ENCODE assay signal across 10 cellular contexts in the genomic region with DNA sequence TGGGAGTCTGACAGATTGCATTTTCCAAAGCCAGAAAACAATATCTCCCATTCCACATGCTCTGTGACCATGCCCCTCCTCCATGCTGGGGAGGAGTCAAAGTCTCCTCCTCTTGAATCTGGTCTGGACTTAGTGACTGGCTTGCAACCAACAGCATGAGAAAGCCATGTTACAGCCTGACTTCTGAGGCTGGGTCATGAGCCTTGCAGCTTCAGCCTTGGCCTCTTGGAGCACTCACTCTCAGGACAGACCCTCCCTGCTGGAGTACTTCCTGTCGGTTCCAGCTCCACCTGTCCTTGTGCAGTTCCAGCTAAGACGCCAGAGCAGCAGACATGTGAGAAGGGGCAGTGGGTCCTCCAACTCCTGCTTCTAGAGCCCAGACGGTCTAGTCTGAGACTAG. TPM values are rescaled to one million over a fixed set of nuclear protein-coding genes. Genes with fewer than 3 reads are reported as not detected.
DNase-seq lines count a peak whose midpoint lies in the region; ATAC-seq and TF ChIP-seq lines count a peak whose summit lies in the region.
"Had no signal": no experiment of that assay in that cellular context is flagged by ENCODE, and none has a peak within 500 bp of the region (broad histone marks: within the 10 kb centered on the region; RNA-seq: fewer than 3 reads in every experiment).

No MANE protein-coding gene starts in this region.

- DNase-seq in A172 (ENCODE audit: low spot score) (peak; percentile 18), GM23338 (ENCODE audit: low spot score) (peak; percentile 88), RPMI7951 (ENCODE audit: low read depth) (peak; percentile 38), iPS DF 19.7 (ENCODE audit: low read depth, low spot score) (peak; percentile 89), NCI-H128 (lab: John Stamatoyannopoulos, UW; ENCODE audit: unreplicated experiment) (no peak)
- no peak for DNase-seq in activated CD4-positive, alpha-beta T cell treated with anti-CD3 and anti-CD28 coated beads for 1 hour
- DNase-seq: MV-4-11 had no signal

- no peak for TF ChIP-seq POLR2A in gastroesophageal sphincter (IDR thresholded peaks at IDR 0.05)

- no peaks in the 10 kb centered on the region for H4K20me1 ChIP-seq in GM23338 (replicated peaks; ENCODE audit: insufficient read depth)
- H4K20me1 ChIP-seq: BLaER1 treated with 17β-estradiol and CSF1 and Interleukin-3, amounts not matched to agents 10 nM and 100 nM had no signal

- H3K4me2 ChIP-seq in GM23338, result no peak overlapping the region
- H3K4me2 ChIP-seq: BLaER1 treated with 17β-estradiol and CSF1 and Interleukin-3, amounts not matched to agents 10 nM and 100 nM had no signal

- H3K79me2 ChIP-seq in GM23338 (replicated peaks; ENCODE audit: insufficient read depth), result no peaks in the 10 kb centered on the region

- no peaks in the 10 kb centered on the region for H3K9me2 ChIP-seq in GM23338 (ENCODE audit: insufficient read depth)

- TF ChIP-seq CTCF in GM23338 (conservative IDR thresholded peaks at IDR 0.05; ENCODE audit: low read depth in 2 of 2) (peak; percentile 22 to 28; a peak in 3 of 4 replicates), gastroesophageal sphincter (IDR thresholded peaks at IDR 0.05) (no peak)

- H3K27me3 Mint-ChIP-seq in GM23338 (ENCODE audit: insufficient read depth, low read depth, poor library complexity), result peaks cover 3% of the 10 kb centered on the region

- H2AFZ ChIP-seq in GM23338, result peak overlapping the region; percentile 61

- peaks cover 7% of the 10 kb centered on the region; the same call in 2 of the 3 replicates for H3K4me1 Mint-ChIP-seq in GM23338

- H3K36me3 ChIP-seq in GM23338 (ENCODE audit: insufficient read depth) (no peaks in the 10 kb centered on the region), gastroesophageal sphincter (no peaks in the 10 kb centered on the region)
- H3K36me3 ChIP-seq: BLaER1 treated with 17β-estradiol and CSF1 and Interleukin-3, amounts not matched to agents 10 nM and 100 nM had no signal

- H3K4me1 ChIP-seq in GM23338 (ENCODE audit: insufficient read depth), result no peaks in the 10 kb centered on the region
- no peaks in the 10 kb centered on the region for H3K4me1 ChIP-seq in gastroesophageal sphincter
- H3K4me1 ChIP-seq: BLaER1 treated with 17β-estradiol and CSF1 and Interleukin-3, amounts not matched to agents 10 nM and 100 nM had no signal

- H3K4me3 ChIP-seq in GM23338 (no peak overlapping the region), gastroesophageal sphincter (no peak overlapping the region)
- H3K4me3 ChIP-seq: BLaER1 treated with 17β-estradiol and CSF1 and Interleukin-3, amounts not matched to agents 10 nM and 100 nM had no signal

- H3K27ac ChIP-seq in GM23338 (ENCODE audit: low read depth), result no peak overlapping the region
- no peak overlapping the region for H3K27ac ChIP-seq in gastroesophageal sphincter
- H3K27ac ChIP-seq: BLaER1 treated with 17β-estradiol and CSF1 and Interleukin-3, amounts not matched to agents 10 nM and 100 nM had no signal

- ATAC-seq in GM23338 (peak; percentile 100), HG02938 (IDR thresholded peaks at IDR 0.05; ENCODE audit: unreplicated experiment) (no peak), gastroesophageal sphincter (no peak)

- WGBS in gastroesophageal sphincter (ENCODE audit: low coverage in 1 of 2), 2 donors, result 39% methylated on average over 2 of the region's 3 CpGs; no CpG with 5 or more reads in 1 of the 2 donors

- no peaks in the 10 kb centered on the region for H3F3A ChIP-seq in GM23338 (replicated peaks; ENCODE audit: low read depth)

- H3K9me3 Mint-ChIP-seq in GM23338, result no peaks in the 10 kb centered on the region

- no peak overlapping the region for H3K4me3 Mint-ChIP-seq in GM23338

- no peaks in the 10 kb centered on the region for H3K9me3 ChIP-seq in gastroesophageal sphincter
- H3K9me3 ChIP-seq: BLaER1 treated with 17β-estradiol and CSF1 and Interleukin-3, amounts not matched to agents 10 nM and 100 nM had no signal

- no peak overlapping the region for H3K27ac Mint-ChIP-seq in GM23338

- no peak for TF ChIP-seq EP300 in gastroesophageal sphincter (IDR thresholded peaks at IDR 0.05)

- H3K27me3 ChIP-seq in GM23338 (ENCODE audit: insufficient read depth) (no peaks in the 10 kb centered on the region), gastroesophageal sphincter (no peaks in the 10 kb centered on the region)
- H3K27me3 ChIP-seq: BLaER1 treated with 17β-estradiol and CSF1 and Interleukin-3, amounts not matched to agents 10 nM and 100 nM had no signal

- H3K36me3 Mint-ChIP-seq in GM23338 (ENCODE audit: low read depth), result no peaks in the 10 kb centered on the region

TF ChIP-seq in GM23338, 12 proteins besides CTCF, POLR2A, EP300 and RAD21:
- no peak for TF ChIP-seq POLR2AphosphoS5 (IDR thresholded peaks at IDR 0.05; ENCODE audit: low read depth)
- TF ChIP-seq CREB1 (CRISPR knock-in tag; IDR thresholded peaks at IDR 0.05; ENCODE audit: low read depth), result 0 out of 2 replicates have a peak, but pooled peaks have one; percentile 40
- peak; percentile 93 for TF ChIP-seq ZNF462 (CRISPR knock-in tag; IDR thresholded peaks at IDR 0.05)
- peak; percentile 49; the same call in 1 of the 2 replicates for TF ChIP-seq ZNF114 (CRISPR knock-in tag; IDR thresholded peaks at IDR 0.05)

RNA-seq across cellular contexts. Expression of gene RBSN, which starts 49.7 kb away (rescaled TPM):
- 23.3 and 29.0 TPM in 2 replicates for total RNA-seq in A172 (2014; rRNA removed; shearing (Covaris generic))
- total RNA-seq in GM23338 (2014; rRNA removed; shearing (Covaris generic)), result 26.5 and 33.2 TPM in 2 replicates
- polyA plus RNA-seq in GM23338 (2016; fragmentation: Nextera tagmentation; extraction: Ambion mirVana), result 10.6 and 10.8 TPM in 2 replicates
- total RNA-seq in RPMI7951 (2014; rRNA removed; shearing (Covaris generic)), result 9.6 and 12.9 TPM in 2 replicates
- total RNA-seq in gastroesophageal sphincter, result 10 to 100 TPM; 40.9 to 46.0 (median 44.0) TPM

RNA-seq across cellular contexts. Expression of gene CAPN7, which starts 57.4 kb away (rescaled TPM):
- 35.3 and 39.4 TPM in 2 replicates for total RNA-seq in A172 (2014; rRNA removed; shearing (Covaris generic))
- 18.1 and 21.7 TPM in 2 replicates for total RNA-seq in GM23338 (2014; rRNA removed; shearing (Covaris generic))
- polyA plus RNA-seq in GM23338 (2016; fragmentation: Nextera tagmentation; extraction: Ambion mirVana), result 9.9 and 10.5 TPM in 2 replicates
- total RNA-seq in RPMI7951 (2014; rRNA removed; shearing (Covaris generic)), result 27.8 and 28.2 TPM in 2 replicates
- 10 to 100 TPM; 37.5 to 88.4 (median 59.5) TPM for total RNA-seq in gastroesophageal sphincter

Comparison
In these comparisons a context has a peak if more than half of its experiments do, and no peak if none do; other contexts are left out.
1. DNase-seq: peak in A172 (single experiment), GM23338 (single experiment), RPMI7951 (single experiment) and iPS DF 19.7 (single experiment); none in NCI-H128 (single experiment) and activated CD4-positive, alpha-beta T cell treated with anti-CD3 and anti-CD28 coated beads for 1 hour (single experiment).
2. CTCF ChIP-seq: peak in GM23338 (2 of 2); none in gastroesophageal sphincter (0 of 4).